Comparison of ENCODE assay signal across 11 cellular contexts in the genomic region with DNA sequence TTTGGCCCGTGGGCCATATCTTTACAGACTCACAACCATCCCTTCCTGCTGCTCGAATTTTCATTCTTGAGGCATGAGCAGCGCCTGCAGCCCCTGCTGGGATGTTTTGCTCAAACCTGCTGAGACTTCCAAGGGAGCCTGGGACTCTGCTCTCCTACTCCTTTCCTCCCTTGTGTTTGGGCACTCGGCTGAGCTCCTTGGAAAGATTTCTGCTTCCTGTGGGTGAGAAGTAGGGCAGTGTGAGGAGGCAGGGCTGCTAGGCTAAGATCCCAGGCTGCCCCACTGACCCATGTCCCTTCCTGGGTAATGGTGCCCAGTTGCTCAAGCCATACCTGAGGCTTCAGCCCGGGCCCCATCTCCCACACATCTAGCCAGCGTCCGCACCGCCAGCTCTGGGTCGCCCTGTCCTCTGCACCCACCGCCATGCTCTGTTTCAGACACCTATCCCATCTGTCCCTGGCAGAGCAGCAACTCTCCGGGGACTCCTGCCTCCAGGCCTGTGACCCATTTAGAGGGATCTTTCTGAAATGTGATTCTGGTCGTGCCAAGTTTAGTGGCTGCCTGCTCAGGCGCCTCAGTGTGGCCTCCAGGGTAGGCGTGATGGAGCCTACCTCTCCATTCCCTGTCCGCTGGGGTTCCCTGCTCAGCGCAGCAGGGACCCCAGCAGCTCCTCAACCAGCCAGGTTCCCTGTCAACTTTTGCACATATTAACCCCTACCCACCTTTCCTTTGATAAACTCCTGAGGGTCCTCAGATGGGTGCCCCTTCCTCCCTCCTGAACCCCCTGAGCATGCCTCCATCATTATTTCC.
DNase-seq lines count a peak whose midpoint lies in the region; ATAC-seq and TF ChIP-seq lines count a peak whose summit lies in the region.
"Had no signal": no experiment of that assay in that cellular context is flagged by ENCODE, and none has a peak within 500 bp of the region (broad histone marks: within the 10 kb centered on the region; RNA-seq: fewer than 3 reads in every experiment).

No MANE protein-coding gene starts in this region.

- H3K36me3 ChIP-seq in DND-41 (ENCODE audit: insufficient read depth, low read length) (peaks cover 86% of the 10 kb centered on the region), neuronal stem cell (replicated peaks in 1 of 2; ENCODE audit: control insufficient read depth in 2 of 2, insufficient read depth in 2 of 2, low read length in 2 of 2) (peaks cover 4 to 21% of the 10 kb centered on the region in 2 donors), ovary (no peaks in the 10 kb centered on the region)

- H2BK5ac ChIP-seq in neuronal stem cell (ENCODE audit: low read length): no peak overlapping the region

- H4K91ac ChIP-seq in neuronal stem cell (ENCODE audit: low read depth, low read length, poor library complexity): no peak overlapping the region

- peaks cover 17 to 18% of the 10 kb centered on the region in 2 donors for H3K4me1 Mint-ChIP-seq in effector memory CD8-positive, alpha-beta T cell (ENCODE audit: low read depth in 2 of 2)

- peaks cover 5% of the 10 kb centered on the region for H3K79me1 ChIP-seq in neuronal stem cell (ENCODE audit: low read depth, low read length)

- H4K20me1 ChIP-seq in DND-41 (ENCODE audit: insufficient read depth, low read length): no peaks in the 10 kb centered on the region; the same call in none of the 2 replicates

- peak overlapping the region; percentile 54 for H2AK5ac ChIP-seq in neuronal stem cell (ENCODE audit: low read depth, low read length)

- peaks cover 6% of the 10 kb centered on the region for H3K36me3 Mint-ChIP-seq in effector memory CD8-positive, alpha-beta T cell (ENCODE audit: insufficient read depth)

- H3K4me2 ChIP-seq in DND-41 (ENCODE audit: insufficient read depth, low read length): no peak overlapping the region
- no peak overlapping the region for H3K4me2 ChIP-seq in neuronal stem cell (ENCODE audit: insufficient read depth, low read length, poor library complexity, severe bottlenecking)

- no peaks in the 10 kb centered on the region for H3K27me3 ChIP-seq in DND-41 (ENCODE audit: insufficient read depth, low read length, poor library complexity)
- H3K27me3 ChIP-seq in neuronal stem cell (ENCODE audit: control insufficient read depth in 3 of 3, insufficient read depth in 3 of 3, low read depth in 1 of 3, low read length in 3 of 3): no peaks in the 10 kb centered on the region
- no peaks in the 10 kb centered on the region for H3K27me3 ChIP-seq in ovary

- H2AFZ ChIP-seq in DND-41 (ENCODE audit: low read depth, low read length) (no peak overlapping the region), neuronal stem cell (ENCODE audit: low read length) (no peak overlapping the region)

- peak overlapping the region; percentile 9 for H3K9ac ChIP-seq in DND-41 (ENCODE audit: low read depth, low read length)
- peak overlapping the region; percentile 38 for H3K9ac ChIP-seq in neuronal stem cell (ENCODE audit: low read depth, low read length, poor library complexity)

- H4K8ac ChIP-seq in neuronal stem cell (ENCODE audit: low read depth, low read length): no peak overlapping the region

- intact Hi-C loops in ovary (cut with DNase I): no loop called here

- DNase-seq in DND-41: no peak
- DNase-seq in NCI-H2171 (lab: John Stamatoyannopoulos, UW): peak; percentile 56
- no peak for DNase-seq in effector memory CD8-positive, alpha-beta T cell
- DNase-seq in neuronal stem cell (ENCODE audit: low spot score): no peak
- no peak for DNase-seq in ovary
- DNase-seq in HuH-7 (ENCODE audit: low spot score): no peak
- DNase-seq in UCSD-AML1 (lab: John Stamatoyannopoulos, UW; ENCODE audit: unreplicated experiment): no peak
- no peak for DNase-seq in NCI-H2196 treated with DMSO at 0.1 percent for 48 hours (lab: John Stamatoyannopoulos, UW; ENCODE audit: unreplicated experiment)
- DNase-seq: activated T-cell treated with anti-CD3 and anti-CD28 coated beads, Interleukin-2, amount 50 U/mL, for 24 hours; amniotic stem cell; SW 1271 had no signal

- TF ChIP-seq CTCF in DND-41 (IDR thresholded peaks at IDR 0.05; ENCODE audit: borderline replicate concordance, extremely low read depth, low read length, poor library complexity, severe bottlenecking): no peak
- no peak for TF ChIP-seq CTCF in ovary (IDR thresholded peaks at IDR 0.05)

- no peaks in the 10 kb centered on the region for H3K27me3 Mint-ChIP-seq in effector memory CD8-positive, alpha-beta T cell
- H3K27me3 Mint-ChIP-seq: activated T-cell treated with anti-CD3 and anti-CD28 coated beads, Interleukin-2, amount 50 U/mL, for 24 hours had no signal

- no peak overlapping the region for H3K4me3 Mint-ChIP-seq in effector memory CD8-positive, alpha-beta T cell
- H3K4me3 Mint-ChIP-seq: activated T-cell treated with anti-CD3 and anti-CD28 coated beads, Interleukin-2, amount 50 U/mL, for 24 hours had no signal

- H3K27ac ChIP-seq in DND-41 (ENCODE audit: low read length) (peak overlapping the region; percentile 98), neuronal stem cell (replicated peaks; ENCODE audit: low read length) (no peak overlapping the region), ovary (no peak overlapping the region)

- H3K4me1 ChIP-seq in DND-41 (ENCODE audit: insufficient read depth, low read length) (peaks cover 90% of the 10 kb centered on the region), neuronal stem cell (ENCODE audit: control insufficient read depth in 2 of 2, insufficient read depth in 1 of 2, low read depth in 1 of 2, low read length in 2 of 2) (peaks cover 52 to 68% of the 10 kb centered on the region in 2 donors), ovary (ENCODE audit: insufficient read depth) (peaks cover 18% of the 10 kb centered on the region)

- no peak for ATAC-seq in DND-41 (ENCODE audit: insufficient read depth, low read depth)
- no peak for ATAC-seq in effector memory CD8-positive, alpha-beta T cell (replicated peaks)

- no peak overlapping the region for H3K4ac ChIP-seq in neuronal stem cell (ENCODE audit: low read length)

- no peaks in the 10 kb centered on the region for H3K9me3 Mint-ChIP-seq in effector memory CD8-positive, alpha-beta T cell
- H3K9me3 Mint-ChIP-seq: activated T-cell treated with anti-CD3 and anti-CD28 coated beads, Interleukin-2, amount 50 U/mL, for 24 hours had no signal

- peak overlapping the region; percentile 86 for H3K18ac ChIP-seq in neuronal stem cell (ENCODE audit: low read length)

- no peak for TF ChIP-seq POLR2A in ovary (IDR thresholded peaks at IDR 0.05)

- H3K27ac Mint-ChIP-seq in effector memory CD8-positive, alpha-beta T cell: peak overlapping the region; percentile 17 to 49
- H3K27ac Mint-ChIP-seq: activated T-cell treated with anti-CD3 and anti-CD28 coated beads, Interleukin-2, amount 50 U/mL, for 24 hours had no signal

- TF ChIP-seq EP300 in ovary (IDR thresholded peaks at IDR 0.05): no peak

- peaks cover 100% of the 10 kb centered on the region for H3K79me2 ChIP-seq in DND-41 (ENCODE audit: insufficient read depth, low read length)

- H3K23ac ChIP-seq in neuronal stem cell (ENCODE audit: low read depth, low read length, poor library complexity): peak overlapping the region; percentile 74

- no peak overlapping the region for H2BK120ac ChIP-seq in neuronal stem cell (ENCODE audit: low read depth, low read length)

- H3K9me3 ChIP-seq in DND-41 (ENCODE audit: insufficient read depth, low read length, severe bottlenecking) (no peaks in the 10 kb centered on the region), neuronal stem cell (replicated peaks in 1 of 2; ENCODE audit: control insufficient read depth in 2 of 2, insufficient read depth in 1 of 2, low read depth in 1 of 2, low read length in 2 of 2) (no peaks in the 10 kb centered on the region), ovary (no peaks in the 10 kb centered on the region)

- H3K14ac ChIP-seq in neuronal stem cell (ENCODE audit: low read length): peak overlapping the region; percentile 11

- no CpG with 5 or more reads among the region's 16 CpGs for WGBS in neuronal stem cell (ENCODE audit: extremely low coverage in 2 of 2, insufficient read length in 2 of 2, insufficient replicate concordance in 1 of 2), 2 donors
- 74 to 84% (median 78%) methylated on average over 16 of the region's 16 CpGs for WGBS in ovary, 3 donors

- no peak overlapping the region for H2BK15ac ChIP-seq in neuronal stem cell (ENCODE audit: low read length)

- peak overlapping the region; percentile 53 for H2BK12ac ChIP-seq in neuronal stem cell (ENCODE audit: low read length)

- no peak overlapping the region for H3K4me3 ChIP-seq in DND-41 (ENCODE audit: low read depth in 1 of 2, low read length in 2 of 2)
- no peak overlapping the region for H3K4me3 ChIP-seq in neuronal stem cell (ENCODE audit: low read length in 2 of 2)
- H3K4me3 ChIP-seq in ovary: no peak overlapping the region
